In genomic region chr5:135851907-135852805, GRCh38 we compare ENCODE assay signal across 24 cellular contexts. TPM values are rescaled to one million over a fixed set of nuclear protein-coding genes. Genes with fewer than 3 reads are reported as not detected.
A peak's percentile ranks its signal among the peaks of the same experiment; 100 is the strongest.
DNase-seq lines count a peak whose midpoint lies in the region; ATAC-seq and TF ChIP-seq lines count a peak whose summit lies in the region.
"Had no signal": no experiment of that assay in that cellular context is flagged by ENCODE, and none has a peak within 500 bp of the region (broad histone marks: within the 10 kb centered on the region; RNA-seq: fewer than 3 reads in every experiment).

No MANE protein-coding gene starts in this region.

- H3K27ac ChIP-seq in HEK293 (ENCODE audit: extremely low read depth, low read depth, low read length) (no peak overlapping the region), cingulate gyrus (ENCODE audit: low read depth, low read length) (peak overlapping the region; percentile 71), substantia nigra (ENCODE audit: low read depth, low read length, poor library complexity, severe bottlenecking) (peak overlapping the region; percentile 39), OCI-LY7 (ENCODE audit: low read depth, low read length, poor library complexity, severe bottlenecking) (no peak overlapping the region)

- H3K36me3 ChIP-seq in HEK293 (ENCODE audit: control insufficient read depth in 2 of 2, insufficient read depth in 1 of 2, low read length in 2 of 2) (no peaks in the 10 kb centered on the region), OCI-LY7 (ENCODE audit: insufficient read depth, low read length) (no peaks in the 10 kb centered on the region)
- H3K36me3 ChIP-seq: HAP-1 had no signal

- H3K79me2 ChIP-seq in OCI-LY7 (ENCODE audit: insufficient read depth, low read depth, low read length), result no peaks in the 10 kb centered on the region

- H4K20me1 ChIP-seq in OCI-LY7 (ENCODE audit: insufficient read depth, low read length), result no peaks in the 10 kb centered on the region

- H3K9me3 ChIP-seq in HEK293 (ENCODE audit: control insufficient read depth, insufficient read depth, low read depth, low read length), result no peaks in the 10 kb centered on the region
- H3K9me3 ChIP-seq in OCI-LY7 (ENCODE audit: low read length), result no peaks in the 10 kb centered on the region
- H3K9me3 ChIP-seq: HAP-1 had no signal

- no peak overlapping the region for H2AFZ ChIP-seq in OCI-LY7 (ENCODE audit: low read length)
- H2AFZ ChIP-seq: GM23338 had no signal

- ATAC-seq in left colon (peak; percentile 84), HG02973 (IDR thresholded peaks at IDR 0.05; ENCODE audit: unreplicated experiment) (no peak), HG02885 (IDR thresholded peaks at IDR 0.05; ENCODE audit: poor library complexity, unreplicated experiment) (no peak), GM21576 (IDR thresholded peaks at IDR 0.05; ENCODE audit: unreplicated experiment) (no peak)
- ATAC-seq: GM23338 had no signal

- no peak overlapping the region for H3K4me2 ChIP-seq in OCI-LY7 (ENCODE audit: low read length)
- H3K4me2 ChIP-seq: GM23338 had no signal

- H3K9me2 ChIP-seq in OCI-LY7 (ENCODE audit: insufficient read depth, low read length), result no peaks in the 10 kb centered on the region

- TF ChIP-seq CTCF in HEK293 (tag by site-specific recombination; IDR thresholded peaks at IDR 0.05), result no peak
- TF ChIP-seq CTCF in OCI-LY7 (conservative IDR thresholded peaks at IDR 0.05; ENCODE audit: low read length), result no peak

- POLR2A ChIA-PET in HEK293 (lab: Yijun Ruan, JAX), result no interaction called here
- POLR2A ChIA-PET in OCI-LY7 (lab: Charles Lee), result interaction anchor here (0.6 kb wide), 1 partner anchor 39 kb away, joined by 4 read pairs; no protein-coding TSS in a partner anchor

- CTCF ChIA-PET in HEK293 (lab: Yijun Ruan, JAX), result no interaction called here
- CTCF ChIA-PET in OCI-LY7 (lab: Charles Lee; ENCODE audit: unreplicated experiment), result no interaction called here

- H3K4me3 ChIP-seq in HEK293 (ENCODE audit: low read depth, low read length) (no peak overlapping the region), OCI-LY7 (ENCODE audit: low read depth, low read length, poor library complexity, severe bottlenecking) (no peak overlapping the region)
- H3K4me3 ChIP-seq: GM23338, HAP-1 had no signal

- no peaks in the 10 kb centered on the region for H3K4me1 ChIP-seq in HEK293 (ENCODE audit: control insufficient read depth, insufficient read depth, low read length)
- H3K4me1 ChIP-seq in OCI-LY7 (ENCODE audit: insufficient read depth, low read length, poor library complexity, severe bottlenecking), result no peaks in the 10 kb centered on the region
- H3K4me1 ChIP-seq: HAP-1 had no signal

- DNase-seq in left colon (peak in 1 of 2 donors; percentile 34), substantia nigra (lab: John Stamatoyannopoulos, UW) (no peak), OCI-LY7 (ENCODE audit: low spot score) (no peak)
- DNase-seq: 8988T; AML-193; Calu3; CD8-positive, alpha-beta memory T cell; DMS153; KG1; NCI-H1105; NCI-H146; NCI-H2029; NCI-H2227 treated with DMSO at 0.1 percent for 48 hours; NCI-H510A; Right ventricle myocardium superior had no signal

- BruUV-seq in OCI-LY7 (replicated peaks; lab: Mats Ljungman, UMichigan), result no TSS peak

- intact Hi-C loops in left colon (cut with DNase I, micrococcal nuclease), result no loop called here
- intact Hi-C loops in OCI-LY7 (cut with micrococcal nuclease; ENCODE audit: unreplicated experiment), result no loop called here

TF ChIP-seq in HEK293, 187 proteins besides CTCF, POLR2A, EP300 and RAD21:
- 0 out of 2 replicates have a peak, but pooled peaks have one; percentile 10 for TF ChIP-seq ZFHX2 (tag by site-specific recombination; conservative IDR thresholded peaks at IDR 0.05)
- no peak for TF ChIP-seq ZNF404 (tag by site-specific recombination; IDR thresholded peaks at IDR 0.05)
TF ChIP-seq in HEK293: peak in this region for 1.

RNA-seq across cellular contexts. Expression of gene SLC25A48, which starts 17.7 kb away (rescaled TPM):
- total RNA-seq in left colon (1 to 10 TPM; 2.8 to 3.7 TPM), OCI-LY7 (2022) (not detected in 2 replicates)
- not detected in 2 replicates for total RNA-seq in OCI-LY7 (2014; rRNA removed; shearing (Covaris generic))
- total RNA-seq: Calu3; CD8-positive, alpha-beta memory T cell; G401; Right ventricle myocardium superior had no signal

RNA-seq across cellular contexts. Expression of gene IL9, which starts 43.5 kb away (rescaled TPM):
- total RNA-seq in left colon (not detected), OCI-LY7 (2022) (not detected in 2 replicates)
- total RNA-seq in OCI-LY7 (2014; rRNA removed; shearing (Covaris generic)), result not detected in 2 replicates
- total RNA-seq: Calu3, G401, GM23338, Right ventricle myocardium superior, SK-MEL-5 had no signal

Comparison
In these comparisons a context has a peak if more than half of its experiments do, and no peak if none do; other contexts are left out.
1. H3K27ac ChIP-seq: peak in cingulate gyrus (single experiment) and substantia nigra (single experiment); none in HEK293 (single experiment) and OCI-LY7 (single experiment).